ENCODE assay signal across 1 cellular context in the genomic region with DNA sequence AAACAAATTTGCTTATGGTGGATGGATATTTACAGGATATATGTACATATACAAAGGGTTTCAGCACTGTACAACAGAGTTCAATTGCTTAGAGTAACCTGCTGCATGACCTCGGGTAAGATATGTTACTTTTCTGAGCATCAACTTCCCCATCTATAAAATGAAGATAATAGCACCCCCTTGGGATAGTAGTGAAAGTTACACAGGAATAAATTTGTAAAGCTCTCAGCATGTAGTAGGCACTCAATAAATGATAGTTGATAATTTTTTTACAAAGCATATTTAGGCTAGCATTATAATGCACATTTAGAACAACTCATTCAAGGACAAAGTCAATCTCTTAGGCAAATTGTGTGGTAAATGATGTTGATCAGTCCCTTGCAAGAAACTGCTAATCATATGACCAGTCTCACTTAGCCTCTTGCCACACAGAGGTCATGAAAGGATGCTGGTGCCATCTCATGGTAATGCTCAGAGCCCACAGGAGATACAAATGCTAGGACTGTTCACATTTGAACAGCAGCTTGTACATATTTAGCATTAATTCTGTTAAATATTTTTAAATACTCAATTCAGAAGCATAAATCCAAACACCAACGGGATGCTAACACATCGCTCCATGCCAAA.
TF ChIP-seq lines count a peak whose summit lies in the region.

No MANE protein-coding gene starts in this region.

TF ChIP-seq in A549, 52 proteins besides CTCF, POLR2A, EP300 and RAD21:
- TF ChIP-seq, protein P1, sequence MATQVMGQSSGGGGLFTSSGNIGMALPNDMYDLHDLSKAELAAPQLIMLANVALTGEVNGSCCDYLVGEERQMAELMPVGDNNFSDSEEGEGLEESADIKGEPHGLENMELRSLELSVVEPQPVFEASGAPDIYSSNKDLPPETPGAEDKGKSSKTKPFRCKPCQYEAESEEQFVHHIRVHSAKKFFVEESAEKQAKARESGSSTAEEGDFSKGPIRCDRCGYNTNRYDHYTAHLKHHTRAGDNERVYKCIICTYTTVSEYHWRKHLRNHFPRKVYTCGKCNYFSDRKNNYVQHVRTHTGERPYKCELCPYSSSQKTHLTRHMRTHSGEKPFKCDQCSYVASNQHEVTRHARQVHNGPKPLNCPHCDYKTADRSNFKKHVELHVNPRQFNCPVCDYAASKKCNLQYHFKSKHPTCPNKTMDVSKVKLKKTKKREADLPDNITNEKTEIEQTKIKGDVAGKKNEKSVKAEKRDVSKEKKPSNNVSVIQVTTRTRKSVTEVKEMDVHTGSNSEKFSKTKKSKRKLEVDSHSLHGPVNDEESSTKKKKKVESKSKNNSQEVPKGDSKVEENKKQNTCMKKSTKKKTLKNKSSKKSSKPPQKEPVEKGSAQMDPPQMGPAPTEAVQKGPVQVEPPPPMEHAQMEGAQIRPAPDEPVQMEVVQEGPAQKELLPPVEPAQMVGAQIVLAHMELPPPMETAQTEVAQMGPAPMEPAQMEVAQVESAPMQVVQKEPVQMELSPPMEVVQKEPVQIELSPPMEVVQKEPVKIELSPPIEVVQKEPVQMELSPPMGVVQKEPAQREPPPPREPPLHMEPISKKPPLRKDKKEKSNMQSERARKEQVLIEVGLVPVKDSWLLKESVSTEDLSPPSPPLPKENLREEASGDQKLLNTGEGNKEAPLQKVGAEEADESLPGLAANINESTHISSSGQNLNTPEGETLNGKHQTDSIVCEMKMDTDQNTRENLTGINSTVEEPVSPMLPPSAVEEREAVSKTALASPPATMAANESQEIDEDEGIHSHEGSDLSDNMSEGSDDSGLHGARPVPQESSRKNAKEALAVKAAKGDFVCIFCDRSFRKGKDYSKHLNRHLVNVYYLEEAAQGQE (IDR thresholded peaks at IDR 0.05): no peak
- TF ChIP-seq, protein P2, sequence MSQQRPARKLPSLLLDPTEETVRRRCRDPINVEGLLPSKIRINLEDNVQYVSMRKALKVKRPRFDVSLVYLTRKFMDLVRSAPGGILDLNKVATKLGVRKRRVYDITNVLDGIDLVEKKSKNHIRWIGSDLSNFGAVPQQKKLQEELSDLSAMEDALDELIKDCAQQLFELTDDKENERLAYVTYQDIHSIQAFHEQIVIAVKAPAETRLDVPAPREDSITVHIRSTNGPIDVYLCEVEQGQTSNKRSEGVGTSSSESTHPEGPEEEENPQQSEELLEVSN (IDR thresholded peaks at IDR 0.05; ENCODE audit: borderline replicate concordance, low read depth): no peak
- TF ChIP-seq, protein P3, sequence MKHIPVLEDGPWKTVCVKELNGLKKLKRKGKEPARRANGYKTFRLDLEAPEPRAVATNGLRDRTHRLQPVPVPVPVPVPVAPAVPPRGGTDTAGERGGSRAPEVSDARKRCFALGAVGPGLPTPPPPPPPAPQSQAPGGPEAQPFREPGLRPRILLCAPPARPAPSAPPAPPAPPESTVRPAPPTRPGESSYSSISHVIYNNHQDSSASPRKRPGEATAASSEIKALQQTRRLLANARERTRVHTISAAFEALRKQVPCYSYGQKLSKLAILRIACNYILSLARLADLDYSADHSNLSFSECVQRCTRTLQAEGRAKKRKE (CRISPR knock-in tag; IDR thresholded peaks at IDR 0.05; ENCODE audit: low read depth): no peak
- no peak for TF ChIP-seq ZSCAN20 (CRISPR knock-in tag; IDR thresholded peaks at IDR 0.05)
- no peak for TF ChIP-seq CBX8 (IDR thresholded peaks at IDR 0.05)
- TF ChIP-seq EHF (CRISPR knock-in tag; IDR thresholded peaks at IDR 0.05): no peak
- no peak for TF ChIP-seq FOSB (CRISPR knock-in tag; IDR thresholded peaks at IDR 0.05)
- no peak for TF ChIP-seq ZC3H11A (IDR thresholded peaks at IDR 0.05)
- no peak for TF ChIP-seq NFE2L2 (conservative IDR thresholded peaks at IDR 0.05; ENCODE audit: low read length)
- TF ChIP-seq HOXB13 (CRISPR knock-in tag; IDR thresholded peaks at IDR 0.05; ENCODE audit: low read depth): no peak
- TF ChIP-seq CBX2 (IDR thresholded peaks at IDR 0.05; ENCODE audit: borderline replicate concordance, low read depth): no peak
- no peak for TF ChIP-seq MAZ (IDR thresholded peaks at IDR 0.05; ENCODE audit: borderline replicate concordance, low read depth, low read length)
- no peak for TF ChIP-seq ZNF302 (CRISPR knock-in tag; IDR thresholded peaks at IDR 0.05)
- TF ChIP-seq CHD4 (IDR thresholded peaks at IDR 0.05; ENCODE audit: borderline replicate concordance): no peak
TF ChIP-seq in A549: peak in this region for 0.
